Comparison of ENCODE assay signal across 8 cellular contexts in the genomic region with DNA sequence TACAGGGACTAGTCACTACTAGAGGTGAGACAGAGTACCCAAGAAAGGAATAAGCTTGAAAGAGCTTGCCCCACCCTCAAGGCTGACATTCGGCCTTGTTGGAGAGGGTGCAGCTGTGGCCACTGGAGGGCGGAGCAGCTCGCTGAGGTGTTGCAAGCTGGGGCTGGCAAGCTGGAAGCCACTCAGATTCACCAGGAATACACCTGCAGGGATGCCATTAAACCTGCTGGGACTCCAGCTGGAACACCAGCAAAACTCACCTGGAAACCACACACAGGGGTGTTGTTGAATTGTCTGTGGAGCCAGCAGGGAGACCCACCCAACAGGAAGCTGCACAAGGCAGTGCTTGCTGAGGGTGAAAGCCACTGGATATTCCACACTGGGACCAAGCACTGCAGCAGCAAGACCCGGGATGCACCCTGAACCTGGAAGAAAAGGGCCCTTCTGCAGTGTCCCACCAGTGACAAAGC. TPM values are rescaled to one million over a fixed set of nuclear protein-coding genes. Genes with fewer than 3 reads are reported as not detected.
DNase-seq lines count a peak whose midpoint lies in the region; ATAC-seq, FAIRE-seq and TF ChIP-seq lines count a peak whose summit lies in the region.

No MANE protein-coding gene starts in this region.

- peaks cover 61% of the 10 kb centered on the region for H3K4me1 ChIP-seq in A549
- H3K4me1 ChIP-seq in lung (ENCODE audit: control insufficient read depth in 2 of 2, insufficient read depth in 2 of 2, low read length in 2 of 2) = peaks cover 0 to 3% of the 10 kb centered on the region in 2 donors
- no peaks in the 10 kb centered on the region for H3K4me1 ChIP-seq in effector memory CD4-positive, alpha-beta T cell (ENCODE audit: control insufficient read depth, insufficient read depth, low read length, poor library complexity, severe bottlenecking)

- POLR2A ChIA-PET in A549 (lab: Yijun Ruan, JAX) = interaction anchor here (0.8 to 1.4 kb wide), 3 partner anchors 26 to 219 kb away, joined by 3 to 11 read pairs (median 3); a partner anchor contains a TSS

- TF ChIP-seq CTCF in A549 (IDR thresholded peaks at IDR 0.05) = peak; percentile 67
- peak; percentile 74 for TF ChIP-seq CTCF in GM12865 (IDR thresholded peaks at IDR 0.05; ENCODE audit: insufficient read depth, low read depth, low read length, missing control alignments)
- no peak for TF ChIP-seq CTCF in lung (IDR thresholded peaks at IDR 0.05; ENCODE audit: control extremely low read depth, extremely low read depth)

- peak overlapping the region in 1 of 2 experiments; percentile 70; a peak in 3 of 6 replicates for H3K27ac ChIP-seq in A549
- no peak overlapping the region for H3K27ac ChIP-seq in lung (ENCODE audit: low read depth in 1 of 2, low read length in 1 of 2)
- no peak overlapping the region for H3K27ac ChIP-seq in effector memory CD4-positive, alpha-beta T cell (ENCODE audit: insufficient read depth, low read length, poor library complexity, severe bottlenecking)

- CTCF ChIA-PET in A549 (lab: Yijun Ruan, JAX) = interaction anchor here (0.6 to 8.5 kb wide), 15 partner anchors 10 to 509 kb away, joined by 3 to 85 read pairs (median 8); a partner anchor contains a TSS

- no peak overlapping the region for H3K4me3 ChIP-seq in A549
- H3K4me3 ChIP-seq in GM12865 (ENCODE audit: low read depth, low read length) = no peak overlapping the region
- no peak overlapping the region for H3K4me3 ChIP-seq in lung
- no peak overlapping the region for H3K4me3 ChIP-seq in effector memory CD4-positive, alpha-beta T cell (ENCODE audit: insufficient read depth, low read depth, low read length, poor library complexity, severe bottlenecking)

- no peaks in the 10 kb centered on the region for H3K9me3 ChIP-seq in A549
- no peaks in the 10 kb centered on the region for H3K9me3 ChIP-seq in lung (ENCODE audit: control insufficient read depth in 2 of 2, insufficient read depth in 1 of 2, low read length in 1 of 2)
- H3K9me3 ChIP-seq in effector memory CD4-positive, alpha-beta T cell (ENCODE audit: control insufficient read depth, low read length) = no peaks in the 10 kb centered on the region

- peaks cover 2 to 3% of the 10 kb centered on the region in 2 donors for H3K36me3 ChIP-seq in lung (ENCODE audit: control insufficient read depth in 2 of 2, insufficient read depth in 2 of 2, low read length in 2 of 2)
- H3K36me3 ChIP-seq in effector memory CD4-positive, alpha-beta T cell (ENCODE audit: control insufficient read depth, insufficient read depth, low read length) = no peaks in the 10 kb centered on the region

- no peaks in the 10 kb centered on the region for H3K27me3 ChIP-seq in lung (ENCODE audit: control insufficient read depth, insufficient read depth)
- H3K27me3 ChIP-seq in effector memory CD4-positive, alpha-beta T cell (replicated peaks; ENCODE audit: control insufficient read depth, insufficient read depth, low read length, poor library complexity, severe bottlenecking) = no peaks in the 10 kb centered on the region

- WGBS in A549 (ENCODE audit: missing lambda C conversion rate) = 10% methylated on average over 4 of the region's 4 CpGs
- 48% methylated on average over 4 of the region's 4 CpGs for WGBS in lung, 2 donors

- H3K27ac Mint-ChIP-seq in activated naive CD4-positive, alpha-beta T cell treated with anti-CD3 and anti-CD28 coated beads, Interleukin-2, amount 50 U/mL, for 72 hours = no peak overlapping the region

- no peaks in the 10 kb centered on the region for H3K9me3 Mint-ChIP-seq in activated naive CD4-positive, alpha-beta T cell treated with anti-CD3 and anti-CD28 coated beads, Interleukin-2, amount 50 U/mL, for 72 hours

- DNase-seq in A549 (ENCODE audit: low read depth in 1 of 2, low spot score in 1 of 2) = peak; percentile 29 to 71
- peak; percentile 71 for DNase-seq in GM12865 (ENCODE audit: low read depth)
- peak; percentile 75 to 90 for DNase-seq in NCI-H2081 (lab: John Stamatoyannopoulos, UW)
- peak in 1 of 2 donors; percentile 28 for DNase-seq in activated naive CD4-positive, alpha-beta T cell treated with anti-CD3 and anti-CD28 coated beads, Interleukin-2, amount 50 U/mL, for 72 hours (ENCODE audit: low spot score in 2 of 2)
- peak; percentile 70 for DNase-seq in lung (ENCODE audit: low spot score)
- no peak for DNase-seq in effector memory CD4-positive, alpha-beta T cell
- DNase-seq in NOMO-1 treated with DMSO at 0.1 percent for 48 hours (lab: John Stamatoyannopoulos, UW; ENCODE audit: unreplicated experiment) = no peak

- H3K36me3 Mint-ChIP-seq in activated naive CD4-positive, alpha-beta T cell treated with anti-CD3 and anti-CD28 coated beads, Interleukin-2, amount 50 U/mL, for 72 hours = no peaks in the 10 kb centered on the region

- TF ChIP-seq EP300 in A549 (IDR thresholded peaks at IDR 0.05) = no peak

- peak overlapping the region; percentile 21; the same call in 2 of the 3 replicates for H3K4me2 ChIP-seq in A549

- peak; percentile 79 for ATAC-seq in A549
- peak; percentile 70 for ATAC-seq in HG02678 (IDR thresholded peaks at IDR 0.05; ENCODE audit: unreplicated experiment)
- ATAC-seq in activated naive CD4-positive, alpha-beta T cell treated with anti-CD3 and anti-CD28 coated beads, Interleukin-2, amount 50 U/mL, for 72 hours = peak; percentile 54 to 63
- peak; percentile 63 for ATAC-seq in lung (ENCODE audit: insufficient read depth, low FRiP score)

- no peak for TF ChIP-seq POLR2A in A549 (IDR thresholded peaks at IDR 0.05; ENCODE audit: low read length)

- no peak for FAIRE-seq in A549 (lab: Jason Lieb, UNC)

- TF ChIP-seq RAD21 in A549 (conservative IDR thresholded peaks at IDR 0.05 in 1 of 2, IDR thresholded peaks at IDR 0.05 in 1 of 2) = peak; percentile 64 to 67

TF ChIP-seq in A549, 52 proteins besides CTCF, POLR2A, EP300 and RAD21:
- peak in 1 of 2 experiments; percentile 58; a peak in 2 of 4 replicates for TF ChIP-seq CEBPB (IDR thresholded peaks at IDR 0.05)
- no peak for TF ChIP-seq RARB (CRISPR knock-in tag; IDR thresholded peaks at IDR 0.05)
- TF ChIP-seq SMC3 (IDR thresholded peaks at IDR 0.05) = peak; percentile 73

RNA-seq across cellular contexts. Expression of a gene that starts 26.1 kb away (rescaled TPM):
- polyA plus RNA-seq in A549 (2011; rRNA removed) = 15.3 and 21.3 TPM in 2 replicates
- 5.7 and 6.3 TPM in 2 replicates for polyA plus RNA-seq in A549 (2012; cell fraction: cytosol; rRNA removed)
- polyA plus RNA-seq in A549 (2012; cell fraction: nucleus; rRNA removed) = 4.0 and 4.7 TPM in 2 replicates
- polyA plus RNA-seq in A549 (2017; fragmentation: RNase III; extraction: RNeasy Plus Mini Kit Qiagen cat#74134 plus additional on column Dnase treatment) = 9.7 to 12.6 TPM (median 12.2 TPM) in 3 replicates
- 7.7 and 9.9 TPM in 2 replicates for polyA minus RNA-seq in A549 (2011; rRNA and poly(A)+ RNA removed)
- total RNA-seq in activated naive CD4-positive, alpha-beta T cell treated with anti-CD3 and anti-CD28 coated beads, Interleukin-2, amount 50 U/mL, for 72 hours = 10 to 100 TPM in 1 of 2 donors, 1 to 10 TPM in 1; 4.4 to 15.3 TPM
- total RNA-seq in lung = 10 to 100 TPM; 14.1 to 21.6 TPM
- 10 to 100 TPM in 1 of 2 donors, 1 to 10 TPM in 1; 6.8 to 10.2 TPM for polyA plus RNA-seq in lung

RNA-seq across cellular contexts. Expression of a gene that starts 42.2 kb away (rescaled TPM):
- 14.2 and 26.2 TPM in 2 replicates for polyA plus RNA-seq in A549 (2011; rRNA removed)
- polyA plus RNA-seq in A549 (2012; cell fraction: cytosol; rRNA removed) = 3.4 and 5.0 TPM in 2 replicates
- 1.9 and 3.3 TPM in 2 replicates for polyA plus RNA-seq in A549 (2012; cell fraction: nucleus; rRNA removed)
- 14.4 to 16.8 TPM (median 15.2 TPM) in 3 replicates for polyA plus RNA-seq in A549 (2017; fragmentation: RNase III; extraction: RNeasy Plus Mini Kit Qiagen cat#74134 plus additional on column Dnase treatment)
- polyA minus RNA-seq in A549 (2011; rRNA and poly(A)+ RNA removed) = 3.8 and 4.8 TPM in 2 replicates
- total RNA-seq in activated naive CD4-positive, alpha-beta T cell treated with anti-CD3 and anti-CD28 coated beads, Interleukin-2, amount 50 U/mL, for 72 hours = 10 to 100 TPM; 50.2 to 58.2 TPM
- total RNA-seq in lung = 1 to 10 TPM; 2.7 to 7.2 TPM
- polyA plus RNA-seq in lung = 1 to 10 TPM in 1 of 2 donors, under 1 TPM in 1; 0.57 to 1.3 TPM

Comparison
In these comparisons a context has a peak if more than half of its experiments do, and no peak if none do; other contexts are left out.
1. DNase-seq: peak in A549 (2 of 2), GM12865 (single experiment), NCI-H2081 (2 of 2) and lung (single experiment); none in effector memory CD4-positive, alpha-beta T cell (0 of 3) and NOMO-1 treated with DMSO at 0.1 percent for 48 hours (single experiment).
2. RNA of a gene that starts 42.2 kb away (total RNA-seq): 50.2 to 58.2 TPM in activated naive CD4-positive, alpha-beta T cell treated with anti-CD3 and anti-CD28 coated beads, Interleukin-2, amount 50 U/mL, for 72 hours; 2.7 to 7.2 TPM in lung; every median in the first group is over 4 times any median in the second.
3. Peak in every context shown above with its lines, with median percentiles within 50 percentile points of each other: ATAC-seq.